In genomic region chr15:25866874-25867273, GRCh38 we compare ENCODE assay signal across 19 cellular contexts. TPM values are rescaled to one million over a fixed set of nuclear protein-coding genes. Genes with fewer than 3 reads are reported as not detected.
A peak's percentile ranks its signal among the peaks of the same experiment; 100 is the strongest.
DNase-seq lines count a peak whose midpoint lies in the region; ATAC-seq, FAIRE-seq and TF ChIP-seq lines count a peak whose summit lies in the region.
"Had no signal": no experiment of that assay in that cellular context is flagged by ENCODE, and none has a peak within 500 bp of the region (broad histone marks: within the 10 kb centered on the region; RNA-seq: fewer than 3 reads in every experiment).

No MANE protein-coding gene starts in this region.

- H3K79me1 ChIP-seq in IMR-90 (ENCODE audit: low read depth in 1 of 2, low read length in 2 of 2): peaks cover 11 to 24% of the 10 kb centered on the region in 2 experiments; a peak in 3 of 4 replicates

- no peaks in the 10 kb centered on the region for H3K27me3 Mint-ChIP-seq in activated CD4-positive, alpha-beta memory T cell treated with anti-CD3 and anti-CD28 coated beads for 36 hours

- H3K4me1 Mint-ChIP-seq in activated CD4-positive, alpha-beta memory T cell treated with anti-CD3 and anti-CD28 coated beads for 36 hours (ENCODE audit: low read depth): peaks cover 6% of the 10 kb centered on the region

- no peak overlapping the region for H2AFZ ChIP-seq in IMR-90 (replicated peaks; ENCODE audit: low read length, poor library complexity)

- H3K36me3 ChIP-seq in IMR-90 (ENCODE audit: control insufficient read depth, insufficient read depth, low read length) (no peaks in the 10 kb centered on the region), bronchial epithelial cell (ENCODE audit: control insufficient read depth, insufficient read depth, low read length) (no peaks in the 10 kb centered on the region), aorta (ENCODE audit: control insufficient read depth in 1 of 2, insufficient read depth in 2 of 2, low read length in 1 of 2) (no peaks in the 10 kb centered on the region)

- no peak overlapping the region for H3K4ac ChIP-seq in IMR-90 (ENCODE audit: low read depth, low read length)

- no peak overlapping the region for H3K4me2 ChIP-seq in A549
- H3K4me2 ChIP-seq in IMR-90 (ENCODE audit: low read depth, low read length): no peak overlapping the region

- H3K9me1 ChIP-seq in IMR-90 (ENCODE audit: insufficient read depth, low read length): peaks cover 7% of the 10 kb centered on the region; the same call in 1 of the 2 replicates

- TF ChIP-seq RAD21 in A549 (conservative IDR thresholded peaks at IDR 0.05 in 1 of 2, IDR thresholded peaks at IDR 0.05 in 1 of 2) (no peak), IMR-90 (IDR thresholded peaks at IDR 0.05; ENCODE audit: low read length) (no peak)

- no peak overlapping the region for H3K4me3 ChIP-seq in A549
- H3K4me3 ChIP-seq in IMR-90 (ENCODE audit: insufficient read depth, low read depth, low read length): no peak overlapping the region
- no peak overlapping the region for H3K4me3 ChIP-seq in bronchial epithelial cell (ENCODE audit: low read depth, low read length)
- H3K4me3 ChIP-seq in aorta (ENCODE audit: low read length in 2 of 2): no peak overlapping the region

- no peak overlapping the region for H4K91ac ChIP-seq in IMR-90 (ENCODE audit: insufficient read depth, low read depth, low read length)

- dilution Hi-C loops in IMR-90 (cut with HindIII; ENCODE audit: low sequenced_read_pairs, unreplicated experiment): no loop called here

- H3K4me1 ChIP-seq in A549: peaks cover 7% of the 10 kb centered on the region; the same call in 2 of the 3 replicates
- H3K4me1 ChIP-seq in IMR-90 (ENCODE audit: control insufficient read depth, insufficient read depth, low read length): 0 out of 2 replicates have a peak, but pooled peaks cover 2% of the 10 kb centered on the region
- no peaks in the 10 kb centered on the region for H3K4me1 ChIP-seq in aorta (ENCODE audit: control insufficient read depth in 1 of 2, insufficient read depth in 2 of 2, low read length in 2 of 2)
- H3K4me1 ChIP-seq: Caco-2 had no signal

- FAIRE-seq in A549 (lab: Jason Lieb, UNC): no peak
- peak; percentile 7 for FAIRE-seq in bronchial epithelial cell (lab: Jason Lieb, UNC)
- peak; percentile 48 for FAIRE-seq in urothelium cell line (lab: Jason Lieb, UNC)
- FAIRE-seq: G401.6, GM12892 had no signal

- in situ Hi-C loops in IMR-90 (cut with MboI; ENCODE audit: low sequenced_read_pairs): no loop called here

- H4K8ac ChIP-seq in IMR-90 (ENCODE audit: low read depth in 2 of 2, low read length in 2 of 2): no peak overlapping the region

- no peak overlapping the region for H4K5ac ChIP-seq in IMR-90 (ENCODE audit: low read depth, low read length)

- no peak overlapping the region for H2BK120ac ChIP-seq in IMR-90 (ENCODE audit: low read depth, low read length)

- no peak overlapping the region for H3K27ac Mint-ChIP-seq in activated CD4-positive, alpha-beta memory T cell treated with anti-CD3 and anti-CD28 coated beads for 36 hours
- H3K27ac Mint-ChIP-seq: CD8-positive, alpha-beta T cell had no signal

- H3K18ac ChIP-seq in IMR-90 (ENCODE audit: low read depth, low read length): no peak overlapping the region

- no peak for DNase-seq in A549 (ENCODE audit: low read depth in 1 of 2, low spot score in 1 of 2)
- DNase-seq in IMR-90: no peak
- no peak for DNase-seq in bronchial epithelial cell (ENCODE audit: low read depth)
- no peak for DNase-seq in urothelium cell line (ENCODE audit: low spot score)
- DNase-seq in activated CD4-positive, alpha-beta memory T cell treated with anti-CD3 and anti-CD28 coated beads for 36 hours: no peak
- DNase-seq in medulla oblongata (ENCODE audit: extremely low spot score): no peak
- DNase-seq in aorta: no peak
- DNase-seq: 8988T; C1 segment of cervical spinal cord; Caco-2; CD8-positive, alpha-beta T cell; DMS153; DND-41; GOT3; H7; HCEC 1CT had no signal

- 92% methylated on average over 7 of the region's 7 CpGs for WGBS in A549 (ENCODE audit: missing lambda C conversion rate)
- 100% methylated on average over 4 of the region's 7 CpGs; no CpG with 5 or more reads in 1 of the 2 experiments for WGBS in IMR-90 (ENCODE audit: extremely low coverage in 2 of 2, insufficient read length in 1 of 2), 2 experiments
- WGBS in aorta, 2 donors: 97 to 98% methylated on average over 7 of the region's 7 CpGs

- no TSS peak for BruUV-seq in IMR-90 (replicated peaks; lab: Mats Ljungman, UMichigan)

- no peak overlapping the region for H3K56ac ChIP-seq in IMR-90 (ENCODE audit: extremely low read depth, insufficient read depth, low read length)

- H3K4me3 Mint-ChIP-seq in activated CD4-positive, alpha-beta memory T cell treated with anti-CD3 and anti-CD28 coated beads for 36 hours: no peak overlapping the region
- H3K4me3 Mint-ChIP-seq: CD8-positive, alpha-beta T cell had no signal

- H3K27me3 ChIP-seq in IMR-90 (ENCODE audit: control insufficient read depth, insufficient read depth, low read length) (no peaks in the 10 kb centered on the region), bronchial epithelial cell (ENCODE audit: control insufficient read depth, insufficient read depth, low read length) (peaks cover 4% of the 10 kb centered on the region), aorta (ENCODE audit: control insufficient read depth in 1 of 2, insufficient read depth in 2 of 2, low read length in 1 of 2) (no peaks in the 10 kb centered on the region)

- TF ChIP-seq POLR2A in A549 (IDR thresholded peaks at IDR 0.05; ENCODE audit: low read length) (no peak), IMR-90 (IDR thresholded peaks at IDR 0.05; ENCODE audit: low read depth, low read length) (no peak)

- no peak for ATAC-seq in A549
- ATAC-seq in IMR-90 (ENCODE audit: low read depth): no peak
- ATAC-seq in aorta (ENCODE audit: low FRiP score): no peak
- ATAC-seq: CD8-positive, alpha-beta T cell had no signal

- H2BK15ac ChIP-seq in IMR-90 (ENCODE audit: low read depth, low read length): no peak overlapping the region

- TF ChIP-seq EP300 in A549 (IDR thresholded peaks at IDR 0.05): no peak

- H3K36me3 Mint-ChIP-seq in activated CD4-positive, alpha-beta memory T cell treated with anti-CD3 and anti-CD28 coated beads for 36 hours: no peaks in the 10 kb centered on the region

- no peaks in the 10 kb centered on the region for H3K9me3 Mint-ChIP-seq in activated CD4-positive, alpha-beta memory T cell treated with anti-CD3 and anti-CD28 coated beads for 36 hours
- H3K9me3 Mint-ChIP-seq: CD8-positive, alpha-beta T cell had no signal

- TF ChIP-seq CTCF in A549 (IDR thresholded peaks at IDR 0.05): no peak
- no peak for TF ChIP-seq CTCF in IMR-90 (conservative IDR thresholded peaks at IDR 0.05; ENCODE audit: low read depth, low read length)
- TF ChIP-seq CTCF in bronchial epithelial cell (IDR thresholded peaks at IDR 0.05; ENCODE audit: insufficient read depth, low read length, severe bottlenecking): no peak

- POLR2A ChIA-PET in A549 (lab: Yijun Ruan, JAX) (no interaction called here), IMR-90 (lab: Charles Lee; ENCODE audit: unreplicated experiment) (no interaction called here)
- POLR2A ChIA-PET in activated CD4-positive, alpha-beta memory T cell treated with anti-CD3 and anti-CD28 coated beads for 36 hours (lab: Charles Lee): no interaction called here

- H3K14ac ChIP-seq in IMR-90 (replicated peaks; ENCODE audit: low read depth, low read length): no peak overlapping the region

- intact Hi-C loops in IMR-90 (cut with micrococcal nuclease) (no loop called here), aorta (cut with DNase I) (loop anchor here in 1 of 2 donors (10.0 kb wide), 1 partner anchor 362 kb away; no protein-coding TSS in a partner anchor)
- intact Hi-C loops in activated CD4-positive, alpha-beta memory T cell treated with anti-CD3 and anti-CD28 coated beads for 36 hours (cut with micrococcal nuclease): loop anchor here (10.0 kb wide), 1 partner anchor 68 kb away; no protein-coding TSS in a partner anchor

- H4K20me1 ChIP-seq in IMR-90 (ENCODE audit: insufficient read depth, low read length): no peaks in the 10 kb centered on the region

- no peak overlapping the region for H2BK5ac ChIP-seq in IMR-90 (ENCODE audit: low read depth, low read length, poor library complexity, severe bottlenecking)

- H3K9me3 ChIP-seq in A549: no peaks in the 10 kb centered on the region
- H3K9me3 ChIP-seq in IMR-90 (ENCODE audit: control insufficient read depth, insufficient read depth, low read length): no peaks in the 10 kb centered on the region
- no peaks in the 10 kb centered on the region for H3K9me3 ChIP-seq in aorta (ENCODE audit: control insufficient read depth, low read length)

- H3K9ac ChIP-seq in IMR-90 (ENCODE audit: low read depth, low read length): no peak overlapping the region

- H2AK9ac ChIP-seq in IMR-90 (replicated peaks; ENCODE audit: low read depth, low read length, poor library complexity): no peak overlapping the region

- no peak overlapping the region for H3K27ac ChIP-seq in A549
- no peak overlapping the region for H3K27ac ChIP-seq in IMR-90 (ENCODE audit: insufficient read depth, low read length)
- no peak overlapping the region for H3K27ac ChIP-seq in aorta (ENCODE audit: low read depth in 1 of 2, low read length in 2 of 2)

- no peak overlapping the region for H3K23ac ChIP-seq in IMR-90 (ENCODE audit: low read depth, low read length)

- CTCF ChIA-PET in A549 (lab: Yijun Ruan, JAX) (no interaction called here), IMR-90 (lab: Yijun Ruan, JAX) (no interaction called here)
- CTCF ChIA-PET in activated CD4-positive, alpha-beta memory T cell treated with anti-CD3 and anti-CD28 coated beads for 36 hours (lab: Charles Lee): no interaction called here

- 0 out of 2 replicates have a peak overlapping the region, but pooled peaks have one; percentile 2 for H2AK5ac ChIP-seq in IMR-90 (ENCODE audit: low read depth, low read length)

- H2BK20ac ChIP-seq in IMR-90 (ENCODE audit: low read depth, low read length): no peak overlapping the region

TF ChIP-seq in A549, 52 proteins besides CTCF, POLR2A, EP300 and RAD21 (continues in another document):
- TF ChIP-seq NR3C1 (IDR thresholded peaks at IDR 0.05) (no peak), MAFK (IDR thresholded peaks at IDR 0.05; ENCODE audit: partially characterized antibody) (peak; percentile 95)

TF ChIP-seq in IMR-90, 13 proteins besides CTCF, POLR2A, EP300 and RAD21 (continues in another document):
- TF ChIP-seq MAFK (IDR thresholded peaks at IDR 0.05; ENCODE audit: low read depth, low read length): peak; percentile 97

RNA-seq across cellular contexts. Expression of gene ATP10A, which starts 3.7 kb away (rescaled TPM):
- polyA plus RNA-seq in A549 (2011; rRNA removed) (5.9 and 6.0 TPM in 2 replicates), A549 (2017; fragmentation: RNase III; extraction: RNeasy Plus Mini Kit Qiagen cat#74134 plus additional on column Dnase treatment) (6.6 to 7.6 TPM (median 6.8 TPM) in 3 replicates), IMR-90 (2012; rRNA removed) (16.0 and 16.9 TPM in 2 replicates), aorta (10 to 100 TPM in 1 of 2 donors, 1 to 10 TPM in 1; 3.6 to 24.4 TPM)
- polyA plus RNA-seq in A549 (2012; cell fraction: cytosol; rRNA removed): 7.7 and 8.2 TPM in 2 replicates
- polyA plus RNA-seq in A549 (2012; cell fraction: nucleus; rRNA removed): 16.7 and 21.2 TPM in 2 replicates
- 9.4 and 9.5 TPM in 2 replicates for polyA minus RNA-seq in A549 (2011; rRNA and poly(A)+ RNA removed)
- total RNA-seq in IMR-90 (2012; rRNA removed) (12.8 and 13.8 TPM in 2 replicates), bronchial epithelial cell (0.26 and 1.8 TPM in 2 replicates), aorta (10 to 100 TPM; 19.9 to 55.0 TPM)
- polyA plus RNA-seq in IMR-90 (2012; cell fraction: cytosol; rRNA removed): 8.3 and 9.4 TPM in 2 replicates
- polyA plus RNA-seq in IMR-90 (2012; cell fraction: nucleus; rRNA removed; ENCODE audit: low replicate concordance): 23.5 and 28.3 TPM in 2 replicates
- 10 to 100 TPM; 15.9 to 17.2 TPM for total RNA-seq in activated CD4-positive, alpha-beta memory T cell treated with anti-CD3 and anti-CD28 coated beads for 36 hours
- total RNA-seq: A673, Caco-2 had no signal
